In the genomic region with DNA sequence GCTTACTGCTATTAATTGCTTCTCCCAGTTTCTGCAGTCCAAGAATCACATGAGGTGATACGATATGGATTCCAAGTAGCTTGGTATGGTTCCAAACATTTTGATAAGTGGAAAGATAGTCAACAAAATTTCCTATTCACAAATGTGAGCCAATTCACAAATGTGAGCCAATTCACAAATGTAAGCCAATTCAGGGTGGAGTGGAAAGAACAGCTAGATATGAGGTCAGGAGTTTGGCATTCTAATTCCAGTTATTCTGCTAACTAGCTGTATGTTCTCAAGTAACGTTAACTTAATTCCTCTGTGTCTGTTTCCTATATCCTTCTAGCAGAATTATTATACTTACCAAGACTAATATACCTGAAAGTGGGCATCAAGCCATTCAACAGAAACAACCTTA, we compare ENCODE assay signal across 28 cellular contexts. TPM values are rescaled to one million over a fixed set of nuclear protein-coding genes. Genes with fewer than 3 reads are reported as not detected.
DNase-seq lines count a peak whose midpoint lies in the region; ATAC-seq and TF ChIP-seq lines count a peak whose summit lies in the region.
"Had no signal": no experiment of that assay in that cellular context is flagged by ENCODE, and none has a peak within 500 bp of the region (broad histone marks: within the 10 kb centered on the region; RNA-seq: fewer than 3 reads in every experiment).

No MANE protein-coding gene starts in this region.

- no peak overlapping the region for H3K4me3 Mint-ChIP-seq in type B pancreatic cell
- H3K4me3 Mint-ChIP-seq: activated CD4-positive, alpha-beta T cell treated with anti-CD3 and anti-CD28 coated beads, Interleukin-2, amount 10 ng/mL, durations not matched to agents 7 days and 5 days; activated CD8-positive, alpha-beta memory T cell treated with anti-CD3 and anti-CD28 coated beads, Interleukin-2, amount 10 ng/mL, durations not matched to agents 7 days and 5 days; effector memory CD8-positive, alpha-beta T cell; naive thymus-derived CD8-positive, alpha-beta T cell; stimulated activated memory B cell treated with anti-CD40 and anti-IgM and Interleukin-4, amounts not matched to agents 10 μg/mL and 1 μg/mL and 100 μg/mL, for 72 hours had no signal

- ATAC-seq in GM21529 (IDR thresholded peaks at IDR 0.05; ENCODE audit: unreplicated experiment) = no peak
- ATAC-seq: activated CD8-positive, alpha-beta memory T cell treated with anti-CD3 and anti-CD28 coated beads, Interleukin-2, amount 10 ng/mL, durations not matched to agents 7 days and 5 days; effector memory CD8-positive, alpha-beta T cell; esophagus mucosa; naive thymus-derived CD8-positive, alpha-beta T cell; stimulated activated memory B cell treated with anti-CD40 and anti-IgM and Interleukin-4, amounts not matched to agents 10 μg/mL and 1 μg/mL and 100 μg/mL, for 72 hours had no signal

- no peaks in the 10 kb centered on the region for H3K36me3 ChIP-seq in right atrium auricular region
- no peaks in the 10 kb centered on the region for H3K36me3 ChIP-seq in stomach
- H3K36me3 ChIP-seq: colonic mucosa, thyroid gland had no signal

- 19 to 37% (median 27%) methylated on average over 2 of the region's 2 CpGs for WGBS in stomach, 5 donors

- H3K4me1 Mint-ChIP-seq in type B pancreatic cell (ENCODE audit: unreplicated experiment) = no peaks in the 10 kb centered on the region
- H3K4me1 Mint-ChIP-seq: activated CD4-positive, alpha-beta T cell treated with anti-CD3 and anti-CD28 coated beads, Interleukin-2, amount 10 ng/mL, durations not matched to agents 7 days and 5 days; activated CD8-positive, alpha-beta memory T cell treated with anti-CD3 and anti-CD28 coated beads, Interleukin-2, amount 10 ng/mL, durations not matched to agents 7 days and 5 days; naive thymus-derived CD8-positive, alpha-beta T cell; stimulated activated memory B cell treated with anti-CD40 and anti-IgM and Interleukin-4, amounts not matched to agents 10 μg/mL and 1 μg/mL and 100 μg/mL, for 72 hours had no signal

- H3K36me3 Mint-ChIP-seq in type B pancreatic cell = no peaks in the 10 kb centered on the region

- H3K27ac ChIP-seq in coronary artery = peak overlapping the region; percentile 7 to 59
- H3K27ac ChIP-seq in right atrium auricular region = peak overlapping the region; percentile 48 to 72
- H3K27ac ChIP-seq in stomach = peak overlapping the region in 3 of 5 donors; percentile 32 to 69 (median 56)
- H3K27ac ChIP-seq: C4-2B, colonic mucosa, PC-9 had no signal

- no peaks in the 10 kb centered on the region for H3K9me3 Mint-ChIP-seq in type B pancreatic cell
- H3K9me3 Mint-ChIP-seq: activated CD4-positive, alpha-beta T cell treated with anti-CD3 and anti-CD28 coated beads, Interleukin-2, amount 10 ng/mL, durations not matched to agents 7 days and 5 days; effector memory CD8-positive, alpha-beta T cell had no signal

- no peak overlapping the region for H3K4me3 ChIP-seq in coronary artery
- no peak overlapping the region for H3K4me3 ChIP-seq in right atrium auricular region
- H3K4me3 ChIP-seq in stomach = no peak overlapping the region
- H3K4me3 ChIP-seq: colonic mucosa, PC-9, thyroid gland had no signal

- H3K9me3 ChIP-seq in right atrium auricular region (peaks cover 0 to 7% of the 10 kb centered on the region in 2 donors), stomach (peaks cover 0 to 4% (median 0%) of the 10 kb centered on the region in 4 donors)
- H3K9me3 ChIP-seq: Caco-2, colonic mucosa, thyroid gland had no signal

- DNase-seq in GM03348 (ENCODE audit: low spot score) = peak; percentile 16
- DNase-seq in coronary artery (ENCODE audit: low spot score) = no peak
- no peak for DNase-seq in right atrium auricular region (ENCODE audit: low spot score)
- DNase-seq in stomach = no peak
- DNase-seq in RKO (ENCODE audit: low spot score) = no peak
- DNase-seq in NCI-H82 treated with DMSO at 0.1 percent for 48 hours (lab: John Stamatoyannopoulos, UW; ENCODE audit: unreplicated experiment) = no peak
- DNase-seq in type B pancreatic cell (ENCODE audit: extremely low spot score, unreplicated experiment) = no peak
- DNase-seq: activated CD4-positive, alpha-beta T cell treated with anti-CD3 and anti-CD28 coated beads, Interleukin-2, amount 10 ng/mL, durations not matched to agents 7 days and 5 days; activated CD8-positive, alpha-beta memory T cell treated with anti-CD3 and anti-CD28 coated beads, Interleukin-2, amount 10 ng/mL, durations not matched to agents 7 days and 5 days; activated naive CD4-positive, alpha-beta T cell treated with Interleukin-2 at 50 U/mL for 16 hours; Caco-2; colonic mucosa; DMS79 treated with DMSO at 0.1 percent for 48 hours; effector memory CD8-positive, alpha-beta T cell; H7; islet precursor cell; MV-4-11; naive thymus-derived CD8-positive, alpha-beta T cell; NCI-H524; PC-9; SIG-M5; stimulated activated CD4-positive, alpha-beta T cell treated with anti-CD3 and anti-CD28 coated beads, Interleukin-4, amount 100 ng/mL, for 24 hours; SW 1271; thyroid gland had no signal

- H3K27me3 ChIP-seq in right atrium auricular region = no peaks in the 10 kb centered on the region
- no peaks in the 10 kb centered on the region for H3K27me3 ChIP-seq in stomach
- H3K27me3 ChIP-seq: colonic mucosa, thyroid gland had no signal

- no peak overlapping the region for H3K27ac Mint-ChIP-seq in type B pancreatic cell
- H3K27ac Mint-ChIP-seq: activated CD4-positive, alpha-beta T cell treated with anti-CD3 and anti-CD28 coated beads, Interleukin-2, amount 10 ng/mL, durations not matched to agents 7 days and 5 days; activated CD8-positive, alpha-beta memory T cell treated with anti-CD3 and anti-CD28 coated beads, Interleukin-2, amount 10 ng/mL, durations not matched to agents 7 days and 5 days; effector memory CD8-positive, alpha-beta T cell; naive thymus-derived CD8-positive, alpha-beta T cell; stimulated activated memory B cell treated with anti-CD40 and anti-IgM and Interleukin-4, amounts not matched to agents 10 μg/mL and 1 μg/mL and 100 μg/mL, for 72 hours had no signal

- TF ChIP-seq EP300 in stomach (IDR thresholded peaks at IDR 0.05) = no peak

- intact Hi-C loops in stomach (cut with DNase I; ENCODE audit: low total_unique reads) = no loop called here

- peaks cover 0 to 11% of the 10 kb centered on the region in 2 donors for H3K4me1 ChIP-seq in right atrium auricular region
- H3K4me1 ChIP-seq in stomach = peaks cover 14 to 20% (median 17%) of the 10 kb centered on the region in 4 donors
- H3K4me1 ChIP-seq: Caco-2, colonic mucosa, thyroid gland had no signal

- TF ChIP-seq POLR2A in stomach (IDR thresholded peaks at IDR 0.05) = no peak

- TF ChIP-seq CTCF in coronary artery (IDR thresholded peaks at IDR 0.05) (no peak), right atrium auricular region (IDR thresholded peaks at IDR 0.05) (no peak), stomach (IDR thresholded peaks at IDR 0.05) (no peak), type B pancreatic cell (conservative IDR thresholded peaks at IDR 0.05) (no peak)

- peaks cover 6% of the 10 kb centered on the region for H3K27me3 Mint-ChIP-seq in type B pancreatic cell
- H3K27me3 Mint-ChIP-seq: activated CD4-positive, alpha-beta T cell treated with anti-CD3 and anti-CD28 coated beads, Interleukin-2, amount 10 ng/mL, durations not matched to agents 7 days and 5 days had no signal

RNA-seq across cellular contexts. Expression of gene DHRS4, which starts 37.5 kb away (rescaled TPM):
- total RNA-seq in right atrium auricular region = 10 to 100 TPM; 29.6 to 38.8 TPM
- total RNA-seq in stomach = 100 to 1,000 TPM in 1 of 5 donors, 10 to 100 TPM in 4; 29.0 to 114 (median 34.4) TPM
- polyA plus RNA-seq in stomach = 10 to 100 TPM; 39.4 to 58.0 (median 57.7) TPM
- total RNA-seq in type B pancreatic cell (ENCODE audit: low replicate concordance) = 18.8 and 19.7 TPM in 2 replicates
